9 cellular contexts compared by ENCODE assay signal in the genomic region with DNA sequence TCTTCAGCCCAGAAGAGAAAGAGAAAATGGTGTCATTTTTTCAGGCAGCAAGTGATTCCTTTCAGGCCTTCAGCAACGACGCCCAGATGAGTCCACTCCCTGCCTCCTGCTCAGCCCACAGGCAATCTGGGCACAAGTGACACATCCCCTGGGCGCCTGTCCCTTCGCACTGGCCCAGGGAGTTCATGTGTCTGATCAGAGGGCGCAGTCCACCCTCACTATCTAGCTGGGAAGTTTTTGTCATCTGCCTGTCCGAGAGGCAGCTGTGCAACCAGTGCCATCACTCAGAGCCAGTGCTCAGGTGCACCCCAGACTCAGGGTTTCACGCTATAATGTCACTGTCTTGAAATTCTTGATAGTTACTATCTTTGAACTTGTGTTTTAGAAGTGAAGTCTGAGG. TPM values are rescaled to one million over a fixed set of nuclear protein-coding genes. Genes with fewer than 3 reads are reported as not detected.
A peak's percentile ranks its signal among the peaks of the same experiment; 100 is the strongest.
DNase-seq lines count a peak whose midpoint lies in the region; ATAC-seq and TF ChIP-seq lines count a peak whose summit lies in the region.
"Had no signal": no experiment of that assay in that cellular context is flagged by ENCODE, and none has a peak within 500 bp of the region (broad histone marks: within the 10 kb centered on the region; RNA-seq: fewer than 3 reads in every experiment).

No MANE protein-coding gene starts in this region.

- DNase-seq in activated CD8-positive, alpha-beta T cell treated with anti-CD3 and anti-CD28 coated beads, Interleukin-2, amount 10 ng/mL, durations not matched to agents 7 days and 5 days, result no peak
- DNase-seq in stimulated activated naive B cell treated with anti-CD40 and anti-IgM and Interleukin-4, amounts not matched to agents 10 μg/mL and 1 μg/mL and 100 μg/mL, for 72 hours, result no peak
- DNase-seq in NCI-H187 (lab: John Stamatoyannopoulos, UW) (no peak), DMS114 treated with DMSO at 0.1 percent for 48 hours (lab: John Stamatoyannopoulos, UW; ENCODE audit: unreplicated experiment) (no peak)
- DNase-seq: NCI-H1694 had no signal

- H3K36me3 Mint-ChIP-seq in IgD-negative memory B cell, result peaks cover 5% of the 10 kb centered on the region
- H3K36me3 Mint-ChIP-seq in activated CD8-positive, alpha-beta T cell treated with anti-CD3 and anti-CD28 coated beads, Interleukin-2, amount 10 ng/mL, durations not matched to agents 7 days and 5 days (ENCODE audit: low read depth), result peaks cover 2% of the 10 kb centered on the region
- H3K36me3 Mint-ChIP-seq in stimulated activated naive B cell treated with anti-CD40 and anti-IgM and Interleukin-4, amounts not matched to agents 10 μg/mL and 1 μg/mL and 100 μg/mL, for 72 hours, result peaks cover 5 to 33% of the 10 kb centered on the region in 2 donors

- 64% methylated on average over 7 of the region's 7 CpGs for WGBS in liver

- peak overlapping the region; percentile 69 to 91 (median 82) for H3K4me3 Mint-ChIP-seq in IgD-negative memory B cell
- H3K4me3 Mint-ChIP-seq in activated CD8-positive, alpha-beta T cell treated with anti-CD3 and anti-CD28 coated beads, Interleukin-2, amount 10 ng/mL, durations not matched to agents 7 days and 5 days, result peak overlapping the region; percentile 69
- peak overlapping the region; percentile 80 to 87 for H3K4me3 Mint-ChIP-seq in stimulated activated naive B cell treated with anti-CD40 and anti-IgM and Interleukin-4, amounts not matched to agents 10 μg/mL and 1 μg/mL and 100 μg/mL, for 72 hours

- H3K4me1 ChIP-seq in liver (ENCODE audit: control insufficient read depth in 4 of 4, insufficient read depth in 4 of 4, low read length in 3 of 4), result peaks cover 0 to 20% (median 8%) of the 10 kb centered on the region in 4 donors

- no peak for TF ChIP-seq CTCF in liver (IDR thresholded peaks at IDR 0.05; ENCODE audit: low read depth, low read length, missing input control)

- CTCF ChIA-PET in activated CD8-positive, alpha-beta T cell treated with anti-CD3 and anti-CD28 coated beads, Interleukin-2, amount 10 ng/mL, durations not matched to agents 7 days and 5 days (lab: Charles Lee), result interaction anchor here (1.1 kb wide), 1 partner anchor 187 kb away, joined by 3 read pairs; no protein-coding TSS in a partner anchor

- POLR2A ChIA-PET in activated CD8-positive, alpha-beta T cell treated with anti-CD3 and anti-CD28 coated beads, Interleukin-2, amount 10 ng/mL, durations not matched to agents 7 days and 5 days (lab: Charles Lee), result no interaction called here

- H3K9ac ChIP-seq in liver (ENCODE audit: low read depth in 1 of 2, low read length in 2 of 2), result no peak overlapping the region

- H3K4me3 ChIP-seq in liver (ENCODE audit: low read depth in 1 of 3, low read length in 3 of 3), result no peak overlapping the region

- H3K27ac Mint-ChIP-seq in IgD-negative memory B cell, result peak overlapping the region; percentile 53 to 74 (median 70)
- H3K27ac Mint-ChIP-seq in activated CD8-positive, alpha-beta T cell treated with anti-CD3 and anti-CD28 coated beads, Interleukin-2, amount 10 ng/mL, durations not matched to agents 7 days and 5 days, result peak overlapping the region; percentile 61
- H3K27ac Mint-ChIP-seq in stimulated activated naive B cell treated with anti-CD40 and anti-IgM and Interleukin-4, amounts not matched to agents 10 μg/mL and 1 μg/mL and 100 μg/mL, for 72 hours, result peak overlapping the region; percentile 86

- no peaks in the 10 kb centered on the region for H3K27me3 ChIP-seq in liver (ENCODE audit: control insufficient read depth in 4 of 4, insufficient read depth in 4 of 4, low read length in 3 of 4)
- H3K27me3 ChIP-seq: neutrophil had no signal

- TF ChIP-seq RAD21 in liver (IDR thresholded peaks at IDR 0.05), result no peak

- H3K36me3 ChIP-seq in liver (ENCODE audit: control insufficient read depth in 4 of 4, insufficient read depth in 3 of 4, low read depth in 1 of 4, low read length in 3 of 4), result no peaks in the 10 kb centered on the region
- H3K36me3 ChIP-seq: neutrophil had no signal

- H3K27me3 Mint-ChIP-seq in IgD-negative memory B cell, result no peaks in the 10 kb centered on the region
- H3K27me3 Mint-ChIP-seq in activated CD8-positive, alpha-beta T cell treated with anti-CD3 and anti-CD28 coated beads, Interleukin-2, amount 10 ng/mL, durations not matched to agents 7 days and 5 days (ENCODE audit: low read depth), result no peaks in the 10 kb centered on the region
- peaks cover 0 to 5% of the 10 kb centered on the region in 2 donors for H3K27me3 Mint-ChIP-seq in stimulated activated naive B cell treated with anti-CD40 and anti-IgM and Interleukin-4, amounts not matched to agents 10 μg/mL and 1 μg/mL and 100 μg/mL, for 72 hours

- H3K27ac ChIP-seq in liver (ENCODE audit: low read depth in 1 of 2, low read length in 2 of 2), result peak overlapping the region; percentile 91

- no peak for ATAC-seq in activated CD8-positive, alpha-beta T cell treated with anti-CD3 and anti-CD28 coated beads, Interleukin-2, amount 10 ng/mL, durations not matched to agents 7 days and 5 days
- no peak for ATAC-seq in stimulated activated naive B cell treated with anti-CD40 and anti-IgM and Interleukin-4, amounts not matched to agents 10 μg/mL and 1 μg/mL and 100 μg/mL, for 72 hours (replicated peaks)
- ATAC-seq in GM19351 (IDR thresholded peaks at IDR 0.05; ENCODE audit: unreplicated experiment), result no peak

- H3K4me1 Mint-ChIP-seq in IgD-negative memory B cell, result peaks cover 7 to 18% (median 12%) of the 10 kb centered on the region in 3 donors
- peaks cover 13% of the 10 kb centered on the region for H3K4me1 Mint-ChIP-seq in activated CD8-positive, alpha-beta T cell treated with anti-CD3 and anti-CD28 coated beads, Interleukin-2, amount 10 ng/mL, durations not matched to agents 7 days and 5 days (ENCODE audit: low read depth)
- peaks cover 21 to 40% of the 10 kb centered on the region in 2 donors for H3K4me1 Mint-ChIP-seq in stimulated activated naive B cell treated with anti-CD40 and anti-IgM and Interleukin-4, amounts not matched to agents 10 μg/mL and 1 μg/mL and 100 μg/mL, for 72 hours

- peaks cover 0 to 2% (median 0%) of the 10 kb centered on the region in 3 donors for H3K9me3 Mint-ChIP-seq in IgD-negative memory B cell
- H3K9me3 Mint-ChIP-seq in activated CD8-positive, alpha-beta T cell treated with anti-CD3 and anti-CD28 coated beads, Interleukin-2, amount 10 ng/mL, durations not matched to agents 7 days and 5 days (ENCODE audit: insufficient read depth), result no peaks in the 10 kb centered on the region
- peaks cover 5 to 7% of the 10 kb centered on the region in 2 donors for H3K9me3 Mint-ChIP-seq in stimulated activated naive B cell treated with anti-CD40 and anti-IgM and Interleukin-4, amounts not matched to agents 10 μg/mL and 1 μg/mL and 100 μg/mL, for 72 hours

- peaks cover 0 to 2% (median 0%) of the 10 kb centered on the region in 4 donors for H3K9me3 ChIP-seq in liver (ENCODE audit: control insufficient read depth in 4 of 4, low read length in 3 of 4)
- H3K9me3 ChIP-seq: neutrophil had no signal

TF ChIP-seq in liver, 16 proteins besides CTCF, POLR2A, EP300 and RAD21:
- TF ChIP-seq NR2F2 (IDR thresholded peaks at IDR 0.05), result no peak
- TF ChIP-seq HNF4A (conservative IDR thresholded peaks at IDR 0.05), result peak; percentile 67 to 84
- TF ChIP-seq TAF1 (conservative IDR thresholded peaks at IDR 0.05), result no peak
- TF ChIP-seq, protein P1, sequence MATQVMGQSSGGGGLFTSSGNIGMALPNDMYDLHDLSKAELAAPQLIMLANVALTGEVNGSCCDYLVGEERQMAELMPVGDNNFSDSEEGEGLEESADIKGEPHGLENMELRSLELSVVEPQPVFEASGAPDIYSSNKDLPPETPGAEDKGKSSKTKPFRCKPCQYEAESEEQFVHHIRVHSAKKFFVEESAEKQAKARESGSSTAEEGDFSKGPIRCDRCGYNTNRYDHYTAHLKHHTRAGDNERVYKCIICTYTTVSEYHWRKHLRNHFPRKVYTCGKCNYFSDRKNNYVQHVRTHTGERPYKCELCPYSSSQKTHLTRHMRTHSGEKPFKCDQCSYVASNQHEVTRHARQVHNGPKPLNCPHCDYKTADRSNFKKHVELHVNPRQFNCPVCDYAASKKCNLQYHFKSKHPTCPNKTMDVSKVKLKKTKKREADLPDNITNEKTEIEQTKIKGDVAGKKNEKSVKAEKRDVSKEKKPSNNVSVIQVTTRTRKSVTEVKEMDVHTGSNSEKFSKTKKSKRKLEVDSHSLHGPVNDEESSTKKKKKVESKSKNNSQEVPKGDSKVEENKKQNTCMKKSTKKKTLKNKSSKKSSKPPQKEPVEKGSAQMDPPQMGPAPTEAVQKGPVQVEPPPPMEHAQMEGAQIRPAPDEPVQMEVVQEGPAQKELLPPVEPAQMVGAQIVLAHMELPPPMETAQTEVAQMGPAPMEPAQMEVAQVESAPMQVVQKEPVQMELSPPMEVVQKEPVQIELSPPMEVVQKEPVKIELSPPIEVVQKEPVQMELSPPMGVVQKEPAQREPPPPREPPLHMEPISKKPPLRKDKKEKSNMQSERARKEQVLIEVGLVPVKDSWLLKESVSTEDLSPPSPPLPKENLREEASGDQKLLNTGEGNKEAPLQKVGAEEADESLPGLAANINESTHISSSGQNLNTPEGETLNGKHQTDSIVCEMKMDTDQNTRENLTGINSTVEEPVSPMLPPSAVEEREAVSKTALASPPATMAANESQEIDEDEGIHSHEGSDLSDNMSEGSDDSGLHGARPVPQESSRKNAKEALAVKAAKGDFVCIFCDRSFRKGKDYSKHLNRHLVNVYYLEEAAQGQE (IDR thresholded peaks at IDR 0.05), result peak; percentile 51

RNA-seq across cellular contexts. Expression of gene KCNQ1OT1, which starts 1.4 kb away (rescaled TPM):
- polyA plus RNA-seq in IgD-negative memory B cell (0.09 TPM), liver (under 1 TPM; 0.05 to 0.29 TPM)
- total RNA-seq in activated CD8-positive, alpha-beta T cell treated with anti-CD3 and anti-CD28 coated beads, Interleukin-2, amount 10 ng/mL, durations not matched to agents 7 days and 5 days, result under 1 TPM; 0.24 to 0.26 TPM
- 1 to 10 TPM in 1 of 2 donors, under 1 TPM in 1; 0.93 to 4.9 TPM for total RNA-seq in liver
